ENCODE assay signal across 8 cellular contexts in the genomic region with DNA sequence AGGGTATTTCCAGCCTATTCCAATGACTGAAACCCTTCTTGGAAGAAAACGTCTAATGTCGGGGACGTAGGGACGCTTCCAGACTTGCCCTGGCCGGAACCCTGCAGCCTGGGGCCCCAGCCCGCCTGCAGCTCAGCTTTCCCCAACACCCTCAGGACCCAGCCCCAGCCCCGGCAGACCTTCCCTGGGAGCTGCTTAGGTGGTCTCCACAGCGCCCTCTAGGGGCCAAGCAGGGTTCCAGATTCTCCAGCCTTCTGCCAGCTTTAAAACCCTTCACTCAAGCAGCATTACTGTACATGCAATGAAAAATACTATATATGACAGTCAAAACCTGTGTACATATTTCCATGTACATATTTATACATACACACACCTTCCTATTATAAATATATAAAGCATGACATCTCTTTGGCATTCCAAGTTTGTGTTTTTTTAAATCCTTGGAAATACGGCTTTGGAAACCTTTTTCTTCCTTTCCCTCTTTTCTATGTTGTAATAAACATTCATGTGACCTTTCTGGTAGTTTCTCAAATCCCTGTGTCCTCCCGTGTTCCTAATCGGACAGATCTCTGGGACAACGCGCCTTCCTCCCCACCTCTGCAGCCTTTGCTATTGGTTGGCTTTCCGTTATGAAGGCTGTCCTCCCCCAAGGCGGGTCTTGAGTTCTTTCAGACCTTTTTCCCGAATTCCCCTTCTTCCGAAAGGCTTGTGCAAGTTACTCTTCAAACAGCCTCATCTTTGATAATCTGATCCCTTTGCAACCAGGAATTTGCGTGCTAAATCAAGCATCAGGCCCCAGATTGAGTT.
DNase-seq lines count a peak whose midpoint lies in the region; ATAC-seq and TF ChIP-seq lines count a peak whose summit lies in the region.

No MANE protein-coding gene starts in this region.

- DNase-seq in activated gamma-delta T cell treated with Interleukin-2 at 50 U/mL for 16 hours (peak; percentile 65), activated gamma-delta T cell (lab: John Stamatoyannopoulos, UW) (no peak), M059J (ENCODE audit: low read depth) (peak; percentile 49), T follicular helper cell (ENCODE audit: low read depth) (peak; percentile 54), adipocyte (ENCODE audit: low read depth) (peak; percentile 68), right atrium auricular region (ENCODE audit: low spot score) (no peak), smooth muscle cell of the brain vasculature (ENCODE audit: low read depth, low spot score) (peak; percentile 13)

- H3K36me3 ChIP-seq in adipocyte (ENCODE audit: control insufficient read depth, insufficient read depth, low read length, severe bottlenecking): no peaks in the 10 kb centered on the region
- H3K36me3 ChIP-seq in right atrium auricular region: no peaks in the 10 kb centered on the region

- ATAC-seq in GM18907 (IDR thresholded peaks at IDR 0.05; ENCODE audit: unreplicated experiment): no peak

- H3K4me3 ChIP-seq in adipocyte (ENCODE audit: low read length): no peak overlapping the region
- H3K4me3 ChIP-seq in right atrium auricular region: no peak overlapping the region

- H3K4me1 ChIP-seq in adipocyte (ENCODE audit: control insufficient read depth, insufficient read depth, low read length): peaks cover 59% of the 10 kb centered on the region
- peaks cover 0 to 24% of the 10 kb centered on the region in 2 donors for H3K4me1 ChIP-seq in right atrium auricular region

- TF ChIP-seq CTCF in right atrium auricular region (IDR thresholded peaks at IDR 0.05): peak; percentile 82 to 88

- H3K9ac ChIP-seq in adipocyte (ENCODE audit: low read length): peak overlapping the region; percentile 8

- H3K27ac ChIP-seq in right atrium auricular region: no peak overlapping the region

- H3K9me3 ChIP-seq in adipocyte (ENCODE audit: control insufficient read depth, low read length) (no peaks in the 10 kb centered on the region), right atrium auricular region (no peaks in the 10 kb centered on the region)

- no peaks in the 10 kb centered on the region for H3K27me3 ChIP-seq in adipocyte (replicated peaks; ENCODE audit: control insufficient read depth, insufficient read depth, low read length)
- no peaks in the 10 kb centered on the region for H3K27me3 ChIP-seq in right atrium auricular region

Comparison
In these comparisons a context has a peak if more than half of its experiments do, and no peak if none do; other contexts are left out.
1. DNase-seq: peak in activated gamma-delta T cell treated with Interleukin-2 at 50 U/mL for 16 hours (single experiment), M059J (single experiment), T follicular helper cell (single experiment), adipocyte (single experiment) and smooth muscle cell of the brain vasculature (single experiment); none in activated gamma-delta T cell (single experiment) and right atrium auricular region (single experiment).